ENCODE assay signal across 24 cellular contexts in genomic region chr22:22358136-22358535, GRCh38.
"Had no signal": no experiment of that assay in that cellular context is flagged by ENCODE, and none has a peak within 500 bp of the region (broad histone marks: within the 10 kb centered on the region; RNA-seq: fewer than 3 reads in every experiment).

No MANE protein-coding gene starts in this region.

- H3K4me1 Mint-ChIP-seq: endodermal cell, nephron progenitor cell had no signal

- H3K4me1 ChIP-seq: breast epithelium, thyroid gland, upper lobe of right lung had no signal

- H3K36me3 Mint-ChIP-seq: activated naive CD4-positive, alpha-beta T cell treated with anti-CD3 and anti-CD28 coated beads, Interleukin-2, amount 50 U/mL, for 72 hours; stimulated activated effector memory CD8-positive, alpha-beta T cell treated with anti-CD3 and anti-CD28 coated beads, Interleukin-12 subunit alpha, Interleukin-12 subunit beta, amount 100 ng/mL, for 72 hours had no signal

- H3K4me3 Mint-ChIP-seq: activated CD4-positive, alpha-beta T cell treated with anti-CD3 and anti-CD28 coated beads for 36 hours; activated CD8-positive, alpha-beta T cell treated with anti-CD3 and anti-CD28 coated beads, Interleukin-2, amount 10 ng/mL, durations not matched to agents 7 days and 5 days; activated T-cell treated with anti-CD3 and anti-CD28 coated beads, Interleukin-2, amount 50 U/mL, for 72 hours; central memory CD8-positive, alpha-beta T cell; dendritic cell treated with granulocyte-macrophage colony-stimulating factor and Interleukin-4, amounts not matched to agents 40 ng/mL and 50 ng/mL, for 4 days; endodermal cell; nephron progenitor cell; stimulated activated effector memory CD8-positive, alpha-beta T cell treated with anti-CD3 and anti-CD28 coated beads, Interleukin-12 subunit alpha, Interleukin-12 subunit beta, amount 100 ng/mL, for 72 hours; T-helper 2 cell treated with Interferon-gamma antibody and Interleukin-4, amounts not matched to agents 5 μg/mL and 100 μg/mL, for 36 hours had no signal

- H3K27ac Mint-ChIP-seq: activated CD4-positive, alpha-beta T cell treated with anti-CD3 and anti-CD28 coated beads for 36 hours; activated CD8-positive, alpha-beta T cell treated with anti-CD3 and anti-CD28 coated beads, Interleukin-2, amount 10 ng/mL, durations not matched to agents 7 days and 5 days; activated naive CD4-positive, alpha-beta T cell treated with anti-CD3 and anti-CD28 coated beads, Interleukin-2, amount 50 U/mL, for 72 hours; activated T-cell treated with anti-CD3 and anti-CD28 coated beads, Interleukin-2, amount 50 U/mL, for 72 hours; dendritic cell treated with granulocyte-macrophage colony-stimulating factor and Interleukin-4, amounts not matched to agents 40 ng/mL and 50 ng/mL, for 4 days; endodermal cell; nephron progenitor cell; progenitor cell of endocrine pancreas; stimulated activated effector memory CD8-positive, alpha-beta T cell treated with anti-CD3 and anti-CD28 coated beads, Interleukin-12 subunit alpha, Interleukin-12 subunit beta, amount 100 ng/mL, for 72 hours; T-helper 2 cell treated with Interferon-gamma antibody and Interleukin-4, amounts not matched to agents 5 μg/mL and 100 μg/mL, for 36 hours had no signal

- H3K4me3 ChIP-seq: breast epithelium, lung, ovary, skin epidermis, stomach, thyroid gland, upper lobe of right lung had no signal

- H3K27me3 ChIP-seq: breast epithelium, ovary, thyroid gland had no signal

- H3K9me3 ChIP-seq: breast epithelium, neutrophil, ovary, thyroid gland, upper lobe of right lung had no signal

- H3K9me3 Mint-ChIP-seq: activated naive CD4-positive, alpha-beta T cell treated with anti-CD3 and anti-CD28 coated beads, Interleukin-2, amount 50 U/mL, for 72 hours; activated T-cell treated with anti-CD3 and anti-CD28 coated beads, Interleukin-2, amount 50 U/mL, for 72 hours; central memory CD8-positive, alpha-beta T cell; dendritic cell treated with granulocyte-macrophage colony-stimulating factor and Interleukin-4, amounts not matched to agents 40 ng/mL and 50 ng/mL, for 4 days; stimulated activated effector memory CD8-positive, alpha-beta T cell treated with anti-CD3 and anti-CD28 coated beads, Interleukin-12 subunit alpha, Interleukin-12 subunit beta, amount 100 ng/mL, for 72 hours; T-helper 2 cell treated with Interferon-gamma antibody and Interleukin-4, amounts not matched to agents 5 μg/mL and 100 μg/mL, for 36 hours had no signal

- DNase-seq: activated CD4-positive, alpha-beta T cell treated with anti-CD3 and anti-CD28 coated beads for 36 hours; activated CD4-positive, CD25-positive, alpha-beta regulatory T cell; activated CD8-positive, alpha-beta T cell treated with anti-CD3 and anti-CD28 coated beads, Interleukin-2, amount 10 ng/mL, durations not matched to agents 7 days and 5 days; activated naive CD4-positive, alpha-beta T cell; activated T-cell treated with anti-CD3 and anti-CD28 coated beads for 4 hours; activated T-cell treated with anti-CD3 and anti-CD28 coated beads, Interleukin-2, amount 50 U/mL, for 72 hours; endodermal cell; kidney glomerular epithelial cell; nephron progenitor cell; ovary; stimulated activated CD4-positive, alpha-beta T cell treated with anti-CD3 and anti-CD28 coated beads, Interleukin-4, amount 100 ng/mL, for 24 hours; stomach; thyroid gland; upper lobe of right lung had no signal

- H3K36me3 ChIP-seq: breast epithelium, neutrophil, ovary, stomach, thyroid gland, upper lobe of right lung had no signal

- H3K27ac ChIP-seq: breast epithelium, neutrophil, ovary, skin epidermis, stomach, thyroid gland, upper lobe of right lung had no signal
